In the genomic region with DNA sequence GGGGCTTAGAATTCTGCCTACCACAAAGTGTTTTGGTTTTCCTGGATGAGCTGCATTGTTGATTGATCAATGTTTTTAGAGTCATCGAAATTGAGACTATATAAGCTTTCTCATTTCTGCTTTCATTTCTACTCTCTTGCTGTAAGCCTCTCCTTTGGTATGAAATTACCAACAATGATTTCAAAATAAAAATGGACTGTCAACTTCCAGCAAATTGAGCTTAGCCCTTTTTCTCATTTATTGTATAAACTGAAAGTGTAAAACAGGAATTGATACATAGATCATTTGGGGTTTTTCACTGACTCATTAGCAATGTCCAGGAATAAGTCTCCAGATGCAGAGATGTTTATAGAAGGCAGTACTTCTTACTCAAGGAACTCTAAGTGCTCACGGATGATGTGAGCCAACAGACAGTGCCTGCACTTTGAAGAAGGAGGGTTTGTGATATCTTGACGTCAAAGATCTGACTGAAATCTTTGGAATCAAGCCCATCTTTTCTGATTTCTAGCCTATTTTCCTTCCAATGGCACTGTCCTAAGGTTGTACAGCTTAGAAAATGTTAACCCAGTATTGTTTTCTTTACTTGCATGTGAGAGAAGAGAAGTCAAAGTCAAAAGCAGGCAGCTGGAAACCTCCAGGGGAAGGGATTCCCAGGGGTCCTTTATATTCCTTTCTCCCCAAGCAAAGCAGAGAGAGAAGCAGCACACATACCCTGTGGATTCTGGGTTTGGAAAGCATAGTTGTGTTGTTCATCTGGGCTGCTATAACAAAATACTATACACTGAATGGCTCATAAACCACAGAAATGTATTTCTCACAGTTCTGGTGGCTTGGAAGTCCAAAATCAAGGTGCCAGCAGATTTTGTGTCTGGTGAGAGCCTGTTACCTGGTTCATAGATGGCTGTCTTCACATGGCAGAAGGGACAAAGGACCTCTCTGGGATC, we compare ENCODE assay signal across 8 cellular contexts. TPM values are rescaled to one million over a fixed set of nuclear protein-coding genes. Genes with fewer than 3 reads are reported as not detected.
DNase-seq lines count a peak whose midpoint lies in the region; ATAC-seq and TF ChIP-seq lines count a peak whose summit lies in the region.

No MANE protein-coding gene starts in this region.

- H3K36me3 ChIP-seq in brain microvascular endothelial cell (replicated peaks) (no peaks in the 10 kb centered on the region), smooth muscle cell (ENCODE audit: low read depth) (no peaks in the 10 kb centered on the region)

- POLR2A ChIA-PET in activated CD4-positive, alpha-beta T cell treated with anti-CD3 and anti-CD28 coated beads, Interleukin-2, amount 10 ng/mL, durations not matched to agents 7 days and 5 days (lab: Charles Lee) = interaction anchor here (0.5 to 1.4 kb wide), 2 partner anchors 77 to 1564 kb away, joined by 3 to 4 read pairs; a partner anchor contains a TSS

- H3K27ac ChIP-seq in brain microvascular endothelial cell (peak overlapping the region; percentile 53), smooth muscle cell (ENCODE audit: low read depth) (peak overlapping the region; percentile 93)

- WGBS in smooth muscle cell (ENCODE audit: low lambda C conversion rate) = 45% methylated on average over 3 of the region's 3 CpGs

- H3K9ac ChIP-seq in smooth muscle cell (ENCODE audit: low read depth) = peak overlapping the region; percentile 72

- no peaks in the 10 kb centered on the region for H3K79me2 ChIP-seq in smooth muscle cell (ENCODE audit: low read depth)

- H3F3A ChIP-seq in smooth muscle cell (ENCODE audit: low read depth) = peaks cover 10% of the 10 kb centered on the region

- H3K27me3 ChIP-seq in brain microvascular endothelial cell (replicated peaks) = no peaks in the 10 kb centered on the region
- H3K27me3 ChIP-seq in smooth muscle cell (ENCODE audit: low read depth) = no peaks in the 10 kb centered on the region

- H3K9me3 Mint-ChIP-seq in activated CD4-positive, alpha-beta T cell treated with anti-CD3 and anti-CD28 coated beads, Interleukin-2, amount 10 ng/mL, durations not matched to agents 7 days and 5 days = no peaks in the 10 kb centered on the region

- peak; percentile 42 for ATAC-seq in HG03159 (IDR thresholded peaks at IDR 0.05; ENCODE audit: unreplicated experiment)

- TF ChIP-seq CTCF in brain microvascular endothelial cell (IDR thresholded peaks at IDR 0.05; ENCODE audit: low read depth, low read length, missing control alignments) (no peak), smooth muscle cell (IDR thresholded peaks at IDR 0.05; ENCODE audit: borderline replicate concordance, insufficient read depth, poor library complexity, severe bottlenecking) (no peak)

- H2AFZ ChIP-seq in smooth muscle cell (ENCODE audit: low read depth) = peak overlapping the region; percentile 23

- peak overlapping the region; percentile 95 for H3K27ac Mint-ChIP-seq in activated CD4-positive, alpha-beta T cell treated with anti-CD3 and anti-CD28 coated beads, Interleukin-2, amount 10 ng/mL, durations not matched to agents 7 days and 5 days

- peaks cover 2% of the 10 kb centered on the region for H3K36me3 Mint-ChIP-seq in activated CD4-positive, alpha-beta T cell treated with anti-CD3 and anti-CD28 coated beads, Interleukin-2, amount 10 ng/mL, durations not matched to agents 7 days and 5 days (ENCODE audit: low read depth)

- H3K4me1 Mint-ChIP-seq in activated CD4-positive, alpha-beta T cell treated with anti-CD3 and anti-CD28 coated beads, Interleukin-2, amount 10 ng/mL, durations not matched to agents 7 days and 5 days = peaks cover 93% of the 10 kb centered on the region

- CTCF ChIA-PET in activated CD4-positive, alpha-beta T cell treated with anti-CD3 and anti-CD28 coated beads, Interleukin-2, amount 10 ng/mL, durations not matched to agents 7 days and 5 days (lab: Charles Lee) = interaction anchor here (0.6 to 3.9 kb wide), 8 partner anchors 14 to 85 kb away, joined by 3 to 37 read pairs (median 6); a partner anchor contains a TSS

- no peak for DNase-seq in activated CD4-positive, alpha-beta T cell treated with anti-CD3 and anti-CD28 coated beads, Interleukin-2, amount 10 ng/mL, durations not matched to agents 7 days and 5 days
- DNase-seq in activated CD4-positive, alpha-beta T cell treated with anti-CD3 and anti-CD28 coated beads, Interleukin-2, amount 50 U/mL, for 1 hour = no peak
- DNase-seq in brain microvascular endothelial cell = peak; percentile 74
- DNase-seq in smooth muscle cell (lab: John Stamatoyannopoulos, UW; ENCODE audit: unreplicated experiment) = no peak
- no peak for DNase-seq in DMS79 (lab: John Stamatoyannopoulos, UW)
- no peak for DNase-seq in NCI-H2107 (lab: John Stamatoyannopoulos, UW)
- no peak for DNase-seq in amygdala (lab: John Stamatoyannopoulos, UW)

- in situ Hi-C loops in brain microvascular endothelial cell (cut with HindIII; ENCODE audit: low pct_ligation_motif_present, low sequenced_read_pairs) = no loop called here

- H3K4me3 Mint-ChIP-seq in activated CD4-positive, alpha-beta T cell treated with anti-CD3 and anti-CD28 coated beads, Interleukin-2, amount 10 ng/mL, durations not matched to agents 7 days and 5 days = peak overlapping the region; percentile 66

- H3K27me3 Mint-ChIP-seq in activated CD4-positive, alpha-beta T cell treated with anti-CD3 and anti-CD28 coated beads, Interleukin-2, amount 10 ng/mL, durations not matched to agents 7 days and 5 days = no peaks in the 10 kb centered on the region

- no peak overlapping the region for H3K4me3 ChIP-seq in brain microvascular endothelial cell (ENCODE audit: low read depth, low read length)
- no peak overlapping the region for H3K4me3 ChIP-seq in smooth muscle cell

- H3K9me3 ChIP-seq in smooth muscle cell (replicated peaks; ENCODE audit: low read depth) = no peaks in the 10 kb centered on the region

- peak overlapping the region; percentile 76 for H3K4me2 ChIP-seq in smooth muscle cell

- no peaks in the 10 kb centered on the region for H4K20me1 ChIP-seq in smooth muscle cell (ENCODE audit: low read depth)

- H3K4me1 ChIP-seq in smooth muscle cell (ENCODE audit: low read depth) = peaks cover 14% of the 10 kb centered on the region

RNA-seq across cellular contexts. Expression of a gene that starts 19.8 kb away (rescaled TPM):
- 10 to 100 TPM; 56.6 to 72.1 TPM for total RNA-seq in activated CD4-positive, alpha-beta T cell treated with anti-CD3 and anti-CD28 coated beads, Interleukin-2, amount 10 ng/mL, durations not matched to agents 7 days and 5 days
- total RNA-seq in smooth muscle cell = 68.2 and 80.3 TPM in 2 replicates
- polyA plus RNA-seq in smooth muscle cell = 12.2 and 18.6 TPM in 2 replicates
